In genomic region chr3:190012314-190012782, GRCh38 we compare ENCODE assay signal across 12 cellular contexts.
DNase-seq lines count a peak whose midpoint lies in the region; ATAC-seq and TF ChIP-seq lines count a peak whose summit lies in the region.
"Had no signal": no experiment of that assay in that cellular context is flagged by ENCODE, and none has a peak within 500 bp of the region (broad histone marks: within the 10 kb centered on the region; RNA-seq: fewer than 3 reads in every experiment).

No MANE protein-coding gene starts in this region.

- no peaks in the 10 kb centered on the region for H3K36me3 ChIP-seq in trophoblast cell (ENCODE audit: control insufficient read depth in 1 of 2, insufficient read depth in 2 of 2, low read length in 2 of 2)

- H3K4me1 ChIP-seq in trophoblast cell (ENCODE audit: control insufficient read depth in 1 of 2, insufficient read depth in 2 of 2, low read length in 2 of 2): peaks cover 10 to 18% of the 10 kb centered on the region in 2 experiments

- H4K91ac ChIP-seq in trophoblast cell (ENCODE audit: low read depth, low read length): no peak overlapping the region

- H2AFZ ChIP-seq in trophoblast cell (ENCODE audit: insufficient read depth, low read length, poor library complexity): no peak overlapping the region

- no peak overlapping the region for H4K12ac ChIP-seq in trophoblast cell (ENCODE audit: low read depth, low read length)

- in situ Hi-C loops in SK-MEL-5 (cut with HindIII; ENCODE audit: low pct_unique_long_range_greater_than_20kb, low sequenced_read_pairs): no loop called here

- H2AK5ac ChIP-seq in trophoblast cell (ENCODE audit: low read length): no peak overlapping the region

- peak overlapping the region; percentile 67 for H2BK5ac ChIP-seq in trophoblast cell (ENCODE audit: low read depth, low read length, poor library complexity)

- no peak overlapping the region for H3K14ac ChIP-seq in trophoblast cell (ENCODE audit: low read length)

- no peaks in the 10 kb centered on the region for H3K9me3 ChIP-seq in trophoblast cell (ENCODE audit: insufficient read depth, low read depth, low read length)

- H2BK120ac ChIP-seq in trophoblast cell (ENCODE audit: insufficient read depth, low read length, poor library complexity): peak overlapping the region; percentile 41

- H3K27me3 ChIP-seq in trophoblast cell (ENCODE audit: insufficient read depth, low read length): no peaks in the 10 kb centered on the region

- ATAC-seq in HG02623 (IDR thresholded peaks at IDR 0.05; ENCODE audit: unreplicated experiment): no peak

- H2BK12ac ChIP-seq in trophoblast cell (ENCODE audit: low read length): no peak overlapping the region

- peak overlapping the region; percentile 53 for H3K4me2 ChIP-seq in trophoblast cell (ENCODE audit: low read length)

- H3K27ac ChIP-seq in trophoblast cell (ENCODE audit: low read depth, low read length): peak overlapping the region; percentile 83

- peaks cover 10% of the 10 kb centered on the region for H3K79me1 ChIP-seq in trophoblast cell (ENCODE audit: low read length)

- no peak overlapping the region for H3K9ac ChIP-seq in trophoblast cell (ENCODE audit: low read length)

- H3K23ac ChIP-seq in trophoblast cell (ENCODE audit: low read length): no peak overlapping the region

- H3K79me2 ChIP-seq in trophoblast cell (ENCODE audit: control insufficient read depth, insufficient read depth, low read length, poor library complexity): peaks cover 1% of the 10 kb centered on the region

- WGBS in trophoblast cell (ENCODE audit: extremely low coverage, insufficient coverage, insufficient read length): no CpG with 5 or more reads among the region's 4 CpGs

- no peak overlapping the region for H3K4me3 ChIP-seq in fibroblast of pulmonary artery (replicated peaks; ENCODE audit: low read depth, low read length)
- H3K4me3 ChIP-seq in trophoblast cell (ENCODE audit: low read depth, low read length): no peak overlapping the region

- no peak for TF ChIP-seq CTCF in fibroblast of pulmonary artery (IDR thresholded peaks at IDR 0.05; ENCODE audit: low read length, missing control alignments)

- H3K18ac ChIP-seq in trophoblast cell (ENCODE audit: low read length): no peak overlapping the region

- H4K8ac ChIP-seq in trophoblast cell (ENCODE audit: low read depth, low read length): no peak overlapping the region

- DNase-seq in GM03348 (ENCODE audit: low spot score): peak; percentile 24
- DNase-seq in SK-MEL-5 (ENCODE audit: low read depth, low spot score): peak; percentile 46
- peak; percentile 39 for DNase-seq in fibroblast of pulmonary artery (ENCODE audit: low read depth)
- DNase-seq in trophoblast cell: peak; percentile 41 to 84
- no peak for DNase-seq in stimulated activated CD4-positive, alpha-beta T cell treated with anti-CD3 and anti-CD28 coated beads, Interleukin-4, amount 100 ng/mL, for 1 hour
- DNase-seq in activated CD4-positive, CD25-positive, alpha-beta regulatory T cell treated with anti-CD3 and anti-CD28 coated beads, Interleukin-2, amount 50 U/mL, for 72 hours: no peak
- no peak for DNase-seq in putamen (ENCODE audit: low spot score)
- DNase-seq: activated CD4-positive, alpha-beta T cell treated with anti-CD3 and anti-CD28 coated beads, Interleukin-2, amount 50 U/mL, for 48 hours; DMS79 treated with DMSO at 0.1 percent for 48 hours; MV-4-11; substantia nigra had no signal

- no peak overlapping the region for H3K4ac ChIP-seq in trophoblast cell (ENCODE audit: low read depth, low read length)

Comparison
In these comparisons a context has a peak if more than half of its experiments do, and no peak if none do; other contexts are left out.
1. DNase-seq: peak in GM03348 (single experiment), SK-MEL-5 (single experiment), fibroblast of pulmonary artery (single experiment) and trophoblast cell (2 of 2); none in stimulated activated CD4-positive, alpha-beta T cell treated with anti-CD3 and anti-CD28 coated beads, Interleukin-4, amount 100 ng/mL, for 1 hour (single experiment), activated CD4-positive, CD25-positive, alpha-beta regulatory T cell treated with anti-CD3 and anti-CD28 coated beads, Interleukin-2, amount 50 U/mL, for 72 hours (single experiment) and putamen (single experiment).